12 cellular contexts compared by ENCODE assay signal in genomic region chrX:154380787-154381186, GRCh38. TPM values are rescaled to one million over a fixed set of nuclear protein-coding genes. Genes with fewer than 3 reads are reported as not detected.
DNase-seq lines count a peak whose midpoint lies in the region; ATAC-seq and TF ChIP-seq lines count a peak whose summit lies in the region.
"Had no signal": no experiment of that assay in that cellular context is flagged by ENCODE, and none has a peak within 500 bp of the region (broad histone marks: within the 10 kb centered on the region; RNA-seq: fewer than 3 reads in every experiment).

No MANE protein-coding gene starts in this region.

- CTCF ChIA-PET in AG04449 (lab: Yijun Ruan, JAX) = interaction anchor here (0.5 kb wide), 1 partner anchor 448 kb away, joined by 3 read pairs; no protein-coding TSS in a partner anchor
- CTCF ChIA-PET in mammary epithelial cell (lab: Charles Lee; ENCODE audit: low non-redundant PET) = no interaction called here
- CTCF ChIA-PET in naive thymus-derived CD4-positive, alpha-beta T cell (lab: Charles Lee) = no interaction called here

- peaks cover 10% of the 10 kb centered on the region; the same call in 1 of the 2 replicates for H3K36me3 ChIP-seq in HUES48 (ENCODE audit: control insufficient read depth, insufficient read depth, low read length)
- H3K36me3 ChIP-seq in mammary epithelial cell (ENCODE audit: insufficient read depth, low read length) = no peaks in the 10 kb centered on the region
- H3K36me3 ChIP-seq in naive thymus-derived CD4-positive, alpha-beta T cell (ENCODE audit: control insufficient read depth in 2 of 3, insufficient read depth in 3 of 3, low read length in 3 of 3) = peaks cover 0 to 13% (median 0%) of the 10 kb centered on the region in 3 experiments

- H3K4me2 ChIP-seq in mammary epithelial cell (ENCODE audit: insufficient read depth, low read depth, low read length) = peak overlapping the region; percentile 84

- H3K9ac ChIP-seq in HUES48 (ENCODE audit: low read depth, low read length) (peak overlapping the region; percentile 92; the same call in 1 of the 2 replicates), mammary epithelial cell (ENCODE audit: insufficient read depth, low read length) (peak overlapping the region; percentile 97)

- no peaks in the 10 kb centered on the region for H3K27me3 Mint-ChIP-seq in naive thymus-derived CD4-positive, alpha-beta T cell

- peaks cover 0 to 3% (median 0%) of the 10 kb centered on the region in 5 donors for H3K36me3 Mint-ChIP-seq in naive thymus-derived CD4-positive, alpha-beta T cell

- H3K4me3 ChIP-seq in AG04449 (ENCODE audit: low read depth, low read length) (peak overlapping the region; percentile 71), HUES48 (ENCODE audit: low read depth, low read length) (peak overlapping the region; percentile 80), mammary epithelial cell (replicated peaks in 1 of 3; ENCODE audit: insufficient read depth in 1 of 3, low read depth in 2 of 3, low read length in 3 of 3) (peak overlapping the region; percentile 72 to 81 (median 76))
- H3K4me3 ChIP-seq in naive thymus-derived CD4-positive, alpha-beta T cell (ENCODE audit: low read length) = no peak overlapping the region

- H2AFZ ChIP-seq in mammary epithelial cell (ENCODE audit: low read depth, low read length) = no peak overlapping the region

- POLR2A ChIA-PET in AG04449 (lab: Yijun Ruan, JAX) = interaction anchor here (0.9 kb wide), 1 partner anchor 10 kb away, joined by 3 read pairs; no protein-coding TSS in a partner anchor
- POLR2A ChIA-PET in naive thymus-derived CD4-positive, alpha-beta T cell (lab: Charles Lee) = interaction anchor here (2.0 kb wide), 1 partner anchor 17 kb away, joined by 12 read pairs; the partner anchor contains the start of gene RPL10

- no TSS peak for BruUV-seq in mammary epithelial cell (replicated peaks; lab: Mats Ljungman, UMichigan)

- H3K9me3 ChIP-seq in HUES48 (ENCODE audit: control insufficient read depth, insufficient read depth, low read length) = peaks cover 20% of the 10 kb centered on the region; the same call in 1 of the 2 replicates
- H3K9me3 ChIP-seq in mammary epithelial cell (replicated peaks; ENCODE audit: insufficient read depth, low read length) = peaks cover 2% of the 10 kb centered on the region
- no peaks in the 10 kb centered on the region for H3K9me3 ChIP-seq in naive thymus-derived CD4-positive, alpha-beta T cell (ENCODE audit: control insufficient read depth in 2 of 3, low read length in 3 of 3)

- H3K4me1 Mint-ChIP-seq in naive thymus-derived CD4-positive, alpha-beta T cell = peaks cover 4 to 18% (median 12%) of the 10 kb centered on the region in 7 donors

- no peaks in the 10 kb centered on the region for H4K20me1 ChIP-seq in mammary epithelial cell (ENCODE audit: insufficient read depth, low read length)

- in situ Hi-C loops in mammary epithelial cell (cut with MboI; ENCODE audit: low sequenced_read_pairs in 2 of 2) = no loop called here

- H3K4me1 ChIP-seq in HUES48 (ENCODE audit: control insufficient read depth, insufficient read depth, low read length) (peaks cover 11% of the 10 kb centered on the region), mammary epithelial cell (ENCODE audit: insufficient read depth, low read length) (peaks cover 18% of the 10 kb centered on the region)
- H3K4me1 ChIP-seq in naive thymus-derived CD4-positive, alpha-beta T cell (ENCODE audit: control insufficient read depth in 2 of 2, insufficient read depth in 2 of 2, low read length in 2 of 2) = peaks cover 10 to 16% of the 10 kb centered on the region in 2 donors

- dilution Hi-C loops in mammary epithelial cell (cut with HindIII; ENCODE audit: low sequenced_read_pairs) = no loop called here

- DNase-seq in AG04449 (ENCODE audit: low read depth, low spot score) (no peak), mammary epithelial cell (no peak), omental fat pad (ENCODE audit: low spot score) (no peak), NCI-H1048 (lab: John Stamatoyannopoulos, UW) (no peak), GM19240 (ENCODE audit: insufficient read length, low spot score) (no peak)
- no peak for DNase-seq in naive thymus-derived CD4-positive, alpha-beta T cell
- DNase-seq: activated CD4-positive, alpha-beta T cell treated with anti-CD3 and anti-CD28 coated beads for 1 hour; GOT3; NCI-H1436; stimulated activated CD4-positive, alpha-beta T cell treated with anti-CD3 and anti-CD28 coated beads, Interleukin-1b, Interleukin-23, amount 100 ng/mL, for 48 hours had no signal

- H3K27ac Mint-ChIP-seq in naive thymus-derived CD4-positive, alpha-beta T cell = peak overlapping the region; percentile 56 to 94 (median 93)

- TF ChIP-seq CTCF in AG04449 (IDR thresholded peaks at IDR 0.05; ENCODE audit: insufficient read depth, low read length, missing control alignments) (no peak), mammary epithelial cell (conservative IDR thresholded peaks at IDR 0.05 in 1 of 2, IDR thresholded peaks at IDR 0.05 in 1 of 2; ENCODE audit: extremely low read depth in 1 of 2, insufficient read depth in 1 of 2, low read depth in 1 of 2, low read length in 2 of 2) (no peak), omental fat pad (IDR thresholded peaks at IDR 0.05) (no peak)

- intact Hi-C loops in mammary epithelial cell (cut with micrococcal nuclease) = no loop called here
- intact Hi-C loops in naive thymus-derived CD4-positive, alpha-beta T cell (cut with micrococcal nuclease) = no loop called here

- H3K79me2 ChIP-seq in mammary epithelial cell (ENCODE audit: insufficient read depth, low read length) = peaks cover 18% of the 10 kb centered on the region

- WGBS in mammary epithelial cell (ENCODE audit: low coverage, missing lambda C conversion rate) = 73% methylated on average over 8 of the region's 14 CpGs

- no peak for ATAC-seq in naive thymus-derived CD4-positive, alpha-beta T cell
- ATAC-seq in omental fat pad (ENCODE audit: low FRiP score) (no peak), HG03159 (IDR thresholded peaks at IDR 0.05; ENCODE audit: unreplicated experiment) (no peak)

- peak overlapping the region; percentile 73 to 88 (median 84) for H3K4me3 Mint-ChIP-seq in naive thymus-derived CD4-positive, alpha-beta T cell

- peaks cover 0 to 2% (median 0%) of the 10 kb centered on the region in 11 donors for H3K9me3 Mint-ChIP-seq in naive thymus-derived CD4-positive, alpha-beta T cell

- peak overlapping the region; percentile 95 for H3K27ac ChIP-seq in HUES48 (ENCODE audit: low read depth, low read length)
- H3K27ac ChIP-seq in mammary epithelial cell (ENCODE audit: insufficient read depth, low read depth, low read length) = peak overlapping the region; percentile 95
- H3K27ac ChIP-seq in naive thymus-derived CD4-positive, alpha-beta T cell (ENCODE audit: low read depth, low read length) = peak overlapping the region; percentile 99

- H3K27me3 ChIP-seq in HUES48 (ENCODE audit: control insufficient read depth, insufficient read depth, low read length) = no peaks in the 10 kb centered on the region
- no peaks in the 10 kb centered on the region for H3K27me3 ChIP-seq in mammary epithelial cell (ENCODE audit: insufficient read depth, low read length)
- H3K27me3 ChIP-seq in naive thymus-derived CD4-positive, alpha-beta T cell (ENCODE audit: control insufficient read depth in 2 of 2, insufficient read depth in 2 of 2, low read length in 2 of 2) = no peaks in the 10 kb centered on the region

RNA-seq across cellular contexts. Expression of gene EMD, which starts 1.7 kb away (rescaled TPM):
- total RNA-seq in mammary epithelial cell (10 to 100 TPM; 22.7 to 71.9 TPM), omental fat pad (10 to 100 TPM; 25.7 to 61.8 (median 53.2) TPM)
- 51.6 TPM for polyA plus RNA-seq in mammary epithelial cell
- 55.3 TPM for polyA minus RNA-seq in mammary epithelial cell
- 100 to 1,000 TPM in 2 of 5 experiments, 10 to 100 TPM in 3; 53.5 to 141 (median 89.9) TPM for total RNA-seq in naive thymus-derived CD4-positive, alpha-beta T cell
- polyA plus RNA-seq in naive thymus-derived CD4-positive, alpha-beta T cell = 10 to 100 TPM; 31.5 to 34.6 TPM

RNA-seq across cellular contexts. Expression of gene FLNA, which starts 6.4 kb away (rescaled TPM):
- total RNA-seq in mammary epithelial cell = 1,000 to 10,000 TPM; 1,826 to 3,975 TPM
- 681 TPM for polyA plus RNA-seq in mammary epithelial cell
- polyA minus RNA-seq in mammary epithelial cell = 2,798 TPM
- 1,000 to 10,000 TPM in 2 of 5 experiments, 100 to 1,000 TPM in 3; 440 to 1,423 (median 604) TPM for total RNA-seq in naive thymus-derived CD4-positive, alpha-beta T cell
- polyA plus RNA-seq in naive thymus-derived CD4-positive, alpha-beta T cell = 100 to 1,000 TPM in 1 of 2 donors, 10 to 100 TPM in 1; 96.0 to 333 TPM
- total RNA-seq in omental fat pad = 1,000 to 10,000 TPM in 1 of 4 donors, 100 to 1,000 TPM in 3; 496 to 1,133 (median 729) TPM

RNA-seq across cellular contexts. Expression of gene RPL10, which starts 17.4 kb away (rescaled TPM):
- total RNA-seq in mammary epithelial cell (1,000 to 10,000 TPM; 1,996 to 2,155 TPM), omental fat pad (1,000 to 10,000 TPM; 6,220 to 8,957 (median 7,673) TPM)
- polyA plus RNA-seq in mammary epithelial cell = 5,021 TPM
- 1,289 TPM for polyA minus RNA-seq in mammary epithelial cell
- total RNA-seq in naive thymus-derived CD4-positive, alpha-beta T cell = 1,000 to 10,000 TPM; 2,926 to 5,130 (median 5,063) TPM
- 1,000 to 10,000 TPM; 6,302 to 7,439 TPM for polyA plus RNA-seq in naive thymus-derived CD4-positive, alpha-beta T cell

RNA-seq across cellular contexts. Expression of gene DNASE1L1, which starts 28.3 kb away (rescaled TPM):
- 10 to 100 TPM; 17.8 to 30.5 TPM for total RNA-seq in mammary epithelial cell
- 25.2 TPM for polyA plus RNA-seq in mammary epithelial cell
- polyA minus RNA-seq in mammary epithelial cell = 20.6 TPM
- 10 to 100 TPM; 18.4 to 31.1 (median 21.7) TPM for total RNA-seq in naive thymus-derived CD4-positive, alpha-beta T cell
- polyA plus RNA-seq in naive thymus-derived CD4-positive, alpha-beta T cell = 10 to 100 TPM; 11.1 to 19.6 TPM
- 10 to 100 TPM; 33.4 to 47.3 (median 38.8) TPM for total RNA-seq in omental fat pad

RNA-seq across cellular contexts. Expression of gene TAFAZZIN, which starts 30.6 kb away (rescaled TPM):
- total RNA-seq in mammary epithelial cell = 10 to 100 TPM; 19.5 to 31.0 TPM
- polyA plus RNA-seq in mammary epithelial cell = 18.6 TPM
- polyA minus RNA-seq in mammary epithelial cell = 22.8 TPM
- 100 to 1,000 TPM in 3 of 5 experiments, 10 to 100 TPM in 2; 90.9 to 130 (median 108) TPM for total RNA-seq in naive thymus-derived CD4-positive, alpha-beta T cell
- 10 to 100 TPM; 40.4 to 46.4 TPM for polyA plus RNA-seq in naive thymus-derived CD4-positive, alpha-beta T cell
- total RNA-seq in omental fat pad = 10 to 100 TPM; 20.8 to 76.3 (median 33.1) TPM
